In genomic region chr19:48830965-48831364, GRCh38 we compare ENCODE assay signal across 1 cellular context.
TF ChIP-seq lines count a peak whose summit lies in the region.

No MANE protein-coding gene starts in this region.

TF ChIP-seq in GM12878, 131 proteins besides CTCF, POLR2A, EP300 and RAD21:
- no peak for TF ChIP-seq CREM (IDR thresholded peaks at IDR 0.05; ENCODE audit: low read depth)
- TF ChIP-seq HSF1 (IDR thresholded peaks at IDR 0.05; ENCODE audit: low read depth, low read length): peak; percentile 93
